In the genomic region with DNA sequence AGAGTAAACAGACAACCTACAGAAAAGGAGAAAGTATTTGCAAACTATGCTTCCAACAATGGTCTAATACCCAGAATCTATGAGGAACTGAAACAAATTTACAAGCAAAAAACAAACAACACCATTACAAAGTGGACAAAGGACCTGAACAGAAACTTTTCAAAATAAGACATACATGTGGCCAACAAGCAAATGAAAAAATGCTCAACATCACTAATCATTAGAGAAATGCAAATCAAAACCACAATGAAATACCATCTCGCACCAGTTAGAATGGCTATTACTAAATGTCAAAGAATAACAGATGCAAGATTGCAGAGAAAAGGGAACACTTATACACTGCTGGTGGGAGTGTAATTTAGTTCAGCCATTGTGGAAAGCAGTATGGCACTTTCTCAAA, we compare ENCODE assay signal across 15 cellular contexts.
A peak's percentile ranks its signal among the peaks of the same experiment; 100 is the strongest.
DNase-seq lines count a peak whose midpoint lies in the region; ATAC-seq and TF ChIP-seq lines count a peak whose summit lies in the region.
"Had no signal": no experiment of that assay in that cellular context is flagged by ENCODE, and none has a peak within 500 bp of the region (broad histone marks: within the 10 kb centered on the region; RNA-seq: fewer than 3 reads in every experiment).

No MANE protein-coding gene starts in this region.

- no peaks in the 10 kb centered on the region for H3K27me3 ChIP-seq in MM.1S (replicated peaks; ENCODE audit: insufficient read depth, low read length)

- H4K20me1 ChIP-seq in MM.1S (ENCODE audit: insufficient read depth, low read length), result no peaks in the 10 kb centered on the region

- no peak overlapping the region for H3K4me2 ChIP-seq in MM.1S (ENCODE audit: low read depth, low read length)

- no peak overlapping the region for H3K9ac ChIP-seq in MM.1S (ENCODE audit: low read length)
- H3K9ac ChIP-seq: parathyroid adenoma had no signal

- no peaks in the 10 kb centered on the region for H3K9me2 ChIP-seq in MM.1S (replicated peaks; ENCODE audit: insufficient read depth, low read length)

- H3K27ac ChIP-seq in MM.1S (ENCODE audit: low read length), result no peak overlapping the region
- H3K27ac ChIP-seq: parathyroid adenoma had no signal

- no peaks in the 10 kb centered on the region for H3K9me3 ChIP-seq in MM.1S (replicated peaks; ENCODE audit: insufficient read depth, low read length)

- no peaks in the 10 kb centered on the region for H3K79me2 ChIP-seq in MM.1S (ENCODE audit: low read length)
- H3K79me2 ChIP-seq: parathyroid adenoma had no signal

- peaks cover 4 to 7% of the 10 kb centered on the region in 2 donors for H3K36me3 Mint-ChIP-seq in activated naive CD4-positive, alpha-beta T cell treated with anti-CD3 and anti-CD28 coated beads, Interleukin-2, amount 50 U/mL, for 72 hours
- no peaks in the 10 kb centered on the region for H3K36me3 Mint-ChIP-seq in glutamatergic neuron (ENCODE audit: unreplicated experiment)
- H3K36me3 Mint-ChIP-seq: stimulated activated effector memory CD8-positive, alpha-beta T cell treated with anti-CD3 and anti-CD28 coated beads, Interleukin-12 subunit alpha, Interleukin-12 subunit beta, amount 100 ng/mL, for 72 hours had no signal

- no peaks in the 10 kb centered on the region for H3K36me3 ChIP-seq in MM.1S (replicated peaks; ENCODE audit: insufficient read depth, low read length)

- H3K4me3 Mint-ChIP-seq in glutamatergic neuron (ENCODE audit: unreplicated experiment), result no peak overlapping the region
- H3K4me3 Mint-ChIP-seq: activated naive CD8-positive, alpha-beta T cell; stimulated activated effector memory CD8-positive, alpha-beta T cell treated with anti-CD3 and anti-CD28 coated beads, Interleukin-12 subunit alpha, Interleukin-12 subunit beta, amount 100 ng/mL, for 72 hours had no signal

- no peak overlapping the region for H2AFZ ChIP-seq in MM.1S (ENCODE audit: low read length)
- H2AFZ ChIP-seq: parathyroid adenoma had no signal

- H3K4me3 ChIP-seq in MM.1S (ENCODE audit: low read length), result no peak overlapping the region

- H3K9me3 Mint-ChIP-seq in activated naive CD4-positive, alpha-beta T cell treated with anti-CD3 and anti-CD28 coated beads, Interleukin-2, amount 50 U/mL, for 72 hours, result peaks cover 8 to 13% of the 10 kb centered on the region in 2 donors
- peaks cover 5% of the 10 kb centered on the region for H3K9me3 Mint-ChIP-seq in glutamatergic neuron (ENCODE audit: unreplicated experiment)

- peak; percentile 21 for DNase-seq in MM.1S
- DNase-seq in activated naive CD4-positive, alpha-beta T cell treated with anti-CD3 and anti-CD28 coated beads, Interleukin-2, amount 50 U/mL, for 72 hours (ENCODE audit: low spot score in 2 of 2), result no peak
- no peak for DNase-seq in D341Med (ENCODE audit: low spot score)
- DNase-seq in glutamatergic neuron, result no peak
- DNase-seq in H4 (ENCODE audit: low spot score), result no peak
- DNase-seq: DND-41; NCI-H510A treated with DMSO at 0.1 percent for 48 hours; RPMI8226; stimulated activated CD4-positive, alpha-beta T cell treated with anti-CD3 and anti-CD28 coated beads, Interleukin-1b, Interleukin-23, amount 100 ng/mL, for 48 hours had no signal

- no peak overlapping the region for H3K27ac Mint-ChIP-seq in activated naive CD4-positive, alpha-beta T cell treated with anti-CD3 and anti-CD28 coated beads, Interleukin-2, amount 50 U/mL, for 72 hours
- no peak overlapping the region for H3K27ac Mint-ChIP-seq in glutamatergic neuron (ENCODE audit: unreplicated experiment)
- H3K27ac Mint-ChIP-seq: activated naive CD8-positive, alpha-beta T cell; stimulated activated effector memory CD8-positive, alpha-beta T cell treated with anti-CD3 and anti-CD28 coated beads, Interleukin-12 subunit alpha, Interleukin-12 subunit beta, amount 100 ng/mL, for 72 hours had no signal

- H3F3A ChIP-seq in MM.1S (ENCODE audit: insufficient read depth, low read length), result no peaks in the 10 kb centered on the region

- H3K4me1 ChIP-seq in MM.1S (ENCODE audit: low read length), result no peaks in the 10 kb centered on the region
- H3K4me1 ChIP-seq: parathyroid adenoma had no signal

- ATAC-seq in GM18867 (IDR thresholded peaks at IDR 0.05; ENCODE audit: unreplicated experiment) (peak; percentile 88), GM21447 (IDR thresholded peaks at IDR 0.05; ENCODE audit: unreplicated experiment) (peak; percentile 86), HG02973 (IDR thresholded peaks at IDR 0.05; ENCODE audit: unreplicated experiment) (peak; percentile 75)
- ATAC-seq in activated naive CD4-positive, alpha-beta T cell treated with anti-CD3 and anti-CD28 coated beads, Interleukin-2, amount 50 U/mL, for 72 hours, result no peak
- ATAC-seq: stimulated activated effector memory CD8-positive, alpha-beta T cell treated with anti-CD3 and anti-CD28 coated beads, Interleukin-12 subunit alpha, Interleukin-12 subunit beta, amount 100 ng/mL, for 72 hours had no signal

- H3K27me3 Mint-ChIP-seq in glutamatergic neuron (ENCODE audit: unreplicated experiment), result no peaks in the 10 kb centered on the region
- H3K27me3 Mint-ChIP-seq: activated naive CD8-positive, alpha-beta T cell had no signal

- TF ChIP-seq CTCF in MM.1S (IDR thresholded peaks at IDR 0.05; ENCODE audit: low read length), result no peak
- no peak for TF ChIP-seq CTCF in glutamatergic neuron (IDR thresholded peaks at IDR 0.05; ENCODE audit: partially characterized antibody, unreplicated experiment)

- no peaks in the 10 kb centered on the region for H3K4me1 Mint-ChIP-seq in glutamatergic neuron (ENCODE audit: low read depth, unreplicated experiment)
- H3K4me1 Mint-ChIP-seq: stimulated activated effector memory CD8-positive, alpha-beta T cell treated with anti-CD3 and anti-CD28 coated beads, Interleukin-12 subunit alpha, Interleukin-12 subunit beta, amount 100 ng/mL, for 72 hours had no signal

Comparison
In these comparisons a context has a peak if more than half of its experiments do, and no peak if none do; other contexts are left out.
1. ATAC-seq: peak in GM18867 (single experiment), GM21447 (single experiment) and HG02973 (single experiment); none in activated naive CD4-positive, alpha-beta T cell treated with anti-CD3 and anti-CD28 coated beads, Interleukin-2, amount 50 U/mL, for 72 hours (0 of 2).